ENCODE assay signal across 12 cellular contexts in genomic region chr17:37820313-37821024, GRCh38.
DNase-seq lines count a peak whose midpoint lies in the region; ATAC-seq and TF ChIP-seq lines count a peak whose summit lies in the region.
"Had no signal": no experiment of that assay in that cellular context is flagged by ENCODE, and none has a peak within 500 bp of the region (broad histone marks: within the 10 kb centered on the region; RNA-seq: fewer than 3 reads in every experiment).

No MANE protein-coding gene starts in this region.

- DNase-seq in KG1 (lab: John Stamatoyannopoulos, UW) (peak; percentile 47), NCI-H1930 (lab: John Stamatoyannopoulos, UW) (no peak), middle frontal gyrus (ENCODE audit: extremely low spot score, low spot score) (no peak)
- DNase-seq in activated naive CD8-positive, alpha-beta T cell treated with anti-CD3 and anti-CD28 coated beads, Interleukin-2, amount 50 U/mL, for 24 hours: no peak
- DNase-seq: C1 segment of cervical spinal cord; esophagus squamous epithelium; NCI-H1092; stimulated activated naive CD8-positive, alpha-beta T cell treated with anti-CD3 and anti-CD28 coated beads, Interleukin-15, Interleukin-2, amounts not matched to agents 100 U/mL and 50 U/mL, for 24 hours had no signal

- no peaks in the 10 kb centered on the region for H4K20me1 ChIP-seq in BLaER1 treated with 17β-estradiol and CSF1 and Interleukin-3, amounts not matched to agents 10 nM and 100 nM

- no peak overlapping the region for H3K4me3 Mint-ChIP-seq in activated naive CD8-positive, alpha-beta T cell treated with anti-CD3 and anti-CD28 coated beads, Interleukin-2, amount 50 U/mL, for 24 hours
- H3K4me3 Mint-ChIP-seq in activated T-helper 17 cell treated with anti-CD3 and anti-CD28 coated beads, Interleukin-2, amount 50 U/mL, for 72 hours: no peak overlapping the region

- peaks cover 60 to 79% (median 71%) of the 10 kb centered on the region in 10 experiments for H3K4me1 ChIP-seq in BLaER1 treated with 17β-estradiol and CSF1 and Interleukin-3, amounts not matched to agents 10 nM and 100 nM

- no peaks in the 10 kb centered on the region for H3K36me3 ChIP-seq in BLaER1 treated with 17β-estradiol and CSF1 and Interleukin-3, amounts not matched to agents 10 nM and 100 nM
- H3K36me3 ChIP-seq: esophagus squamous epithelium had no signal

- no peaks in the 10 kb centered on the region for H3K36me3 Mint-ChIP-seq in activated naive CD8-positive, alpha-beta T cell treated with anti-CD3 and anti-CD28 coated beads, Interleukin-2, amount 50 U/mL, for 24 hours (ENCODE audit: low read depth)
- no peaks in the 10 kb centered on the region for H3K36me3 Mint-ChIP-seq in activated T-helper 17 cell treated with anti-CD3 and anti-CD28 coated beads, Interleukin-2, amount 50 U/mL, for 72 hours (ENCODE audit: low read depth)

- H3K9me3 ChIP-seq in BLaER1 treated with 17β-estradiol and CSF1 and Interleukin-3, amounts not matched to agents 10 nM and 100 nM (replicated peaks in 1 of 11): no peaks in the 10 kb centered on the region
- H3K9me3 ChIP-seq: esophagus squamous epithelium had no signal

- peaks cover 17% of the 10 kb centered on the region for H3K4me1 Mint-ChIP-seq in activated naive CD8-positive, alpha-beta T cell treated with anti-CD3 and anti-CD28 coated beads, Interleukin-2, amount 50 U/mL, for 24 hours
- H3K4me1 Mint-ChIP-seq in activated T-helper 17 cell treated with anti-CD3 and anti-CD28 coated beads, Interleukin-2, amount 50 U/mL, for 72 hours: no peaks in the 10 kb centered on the region

- H3K9me3 Mint-ChIP-seq in activated naive CD8-positive, alpha-beta T cell treated with anti-CD3 and anti-CD28 coated beads, Interleukin-2, amount 50 U/mL, for 24 hours: no peaks in the 10 kb centered on the region
- no peaks in the 10 kb centered on the region for H3K9me3 Mint-ChIP-seq in activated T-helper 17 cell treated with anti-CD3 and anti-CD28 coated beads, Interleukin-2, amount 50 U/mL, for 72 hours

- H3K27me3 ChIP-seq in BLaER1 treated with 17β-estradiol and CSF1 and Interleukin-3, amounts not matched to agents 10 nM and 100 nM: no peaks in the 10 kb centered on the region

- H3K27me3 Mint-ChIP-seq in activated naive CD8-positive, alpha-beta T cell treated with anti-CD3 and anti-CD28 coated beads, Interleukin-2, amount 50 U/mL, for 24 hours: peaks cover 1% of the 10 kb centered on the region
- peaks cover 6% of the 10 kb centered on the region for H3K27me3 Mint-ChIP-seq in activated T-helper 17 cell treated with anti-CD3 and anti-CD28 coated beads, Interleukin-2, amount 50 U/mL, for 72 hours

- H3K4me2 ChIP-seq in BLaER1 treated with 17β-estradiol and CSF1 and Interleukin-3, amounts not matched to agents 10 nM and 100 nM: peak overlapping the region; percentile 52 to 85 (median 69)

- ATAC-seq in GM18505 (IDR thresholded peaks at IDR 0.05; ENCODE audit: unreplicated experiment) (peak; percentile 43), HG02610 (IDR thresholded peaks at IDR 0.05; ENCODE audit: unreplicated experiment) (no peak)
- peak; percentile 33 for ATAC-seq in activated naive CD8-positive, alpha-beta T cell treated with anti-CD3 and anti-CD28 coated beads, Interleukin-2, amount 50 U/mL, for 24 hours
- no peak for ATAC-seq in activated T-helper 17 cell treated with anti-CD3 and anti-CD28 coated beads, Interleukin-2, amount 50 U/mL, for 72 hours (replicated peaks)
- ATAC-seq: stimulated activated naive CD8-positive, alpha-beta T cell treated with anti-CD3 and anti-CD28 coated beads, Interleukin-15, Interleukin-2, amounts not matched to agents 100 U/mL and 50 U/mL, for 24 hours had no signal

- TF ChIP-seq POLR2A in GM18505 (IDR thresholded peaks at IDR 0.05; ENCODE audit: borderline replicate concordance, extremely low read depth, insufficient read depth, insufficient read length): no peak

- H3K27ac Mint-ChIP-seq in activated naive CD8-positive, alpha-beta T cell treated with anti-CD3 and anti-CD28 coated beads, Interleukin-2, amount 50 U/mL, for 24 hours: no peak overlapping the region
- no peak overlapping the region for H3K27ac Mint-ChIP-seq in activated T-helper 17 cell treated with anti-CD3 and anti-CD28 coated beads, Interleukin-2, amount 50 U/mL, for 72 hours

- H3K9ac ChIP-seq in BLaER1 treated with 17β-estradiol and CSF1 and Interleukin-3, amounts not matched to agents 10 nM and 100 nM: peak overlapping the region in 9 of 11 experiments; percentile 19 to 57 (median 39); a peak in 14 of 22 replicates

- peak overlapping the region; percentile 8 to 67 (median 39); a peak in 18 of 22 replicates for H3K27ac ChIP-seq in BLaER1 treated with 17β-estradiol and CSF1 and Interleukin-3, amounts not matched to agents 10 nM and 100 nM
- H3K27ac ChIP-seq: esophagus squamous epithelium had no signal

- no peak overlapping the region for H3K4me3 ChIP-seq in BLaER1 treated with 17β-estradiol and CSF1 and Interleukin-3, amounts not matched to agents 10 nM and 100 nM
- H3K4me3 ChIP-seq: esophagus squamous epithelium had no signal

Comparison
In these comparisons a context has a peak if more than half of its experiments do, and no peak if none do; other contexts are left out.
1. ATAC-seq: peak in GM18505 (single experiment) and activated naive CD8-positive, alpha-beta T cell treated with anti-CD3 and anti-CD28 coated beads, Interleukin-2, amount 50 U/mL, for 24 hours (single experiment); none in HG02610 (single experiment) and activated T-helper 17 cell treated with anti-CD3 and anti-CD28 coated beads, Interleukin-2, amount 50 U/mL, for 72 hours (single experiment).